ENCODE assay signal across 13 cellular contexts in the genomic region with DNA sequence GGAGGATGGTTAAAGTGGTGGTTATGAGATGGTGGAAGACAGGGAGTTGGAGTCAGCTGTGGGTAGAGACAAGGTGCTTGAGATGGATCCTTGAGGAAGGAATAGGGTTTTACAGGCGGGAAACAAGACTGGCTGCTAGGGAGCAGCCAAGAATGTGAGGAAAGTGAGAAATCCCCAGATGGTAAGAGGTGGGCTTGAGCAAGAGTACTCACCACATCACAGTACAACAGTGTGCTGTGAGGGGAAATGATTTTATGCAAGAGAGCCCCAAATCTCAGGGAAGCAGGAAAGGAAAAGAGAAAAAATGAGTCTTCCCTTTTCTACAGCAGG. TPM values are rescaled to one million over a fixed set of nuclear protein-coding genes. Genes with fewer than 3 reads are reported as not detected.
A peak's percentile ranks its signal among the peaks of the same experiment; 100 is the strongest.
DNase-seq lines count a peak whose midpoint lies in the region; ATAC-seq and TF ChIP-seq lines count a peak whose summit lies in the region.
"Had no signal": no experiment of that assay in that cellular context is flagged by ENCODE, and none has a peak within 500 bp of the region (broad histone marks: within the 10 kb centered on the region; RNA-seq: fewer than 3 reads in every experiment).

No MANE protein-coding gene starts in this region.

- WGBS in heart left ventricle, 4 donors: 67 to 84% (median 75%) methylated on average over 1 of the region's 1 CpG

- intact Hi-C loops in heart left ventricle (cut with DNase I) (loop anchor here in 1 of 10 donors (5.0 kb wide), 1 partner anchor 63 kb away; a partner anchor contains a TSS), left cardiac atrium (cut with DNase I) (no loop called here)

- peaks cover 4 to 81% (median 62%) of the 10 kb centered on the region in 12 donors for H3K4me1 ChIP-seq in heart left ventricle
- peaks cover 3% of the 10 kb centered on the region for H3K4me1 ChIP-seq in BE2C

- no peak for TF ChIP-seq CTCF in heart left ventricle (IDR thresholded peaks at IDR 0.05)
- TF ChIP-seq CTCF in type B pancreatic cell (conservative IDR thresholded peaks at IDR 0.05): no peak
- TF ChIP-seq CTCF in BE2C (IDR thresholded peaks at IDR 0.05; ENCODE audit: low read depth, low read length): no peak

- no peak for ATAC-seq in heart left ventricle
- no peak for ATAC-seq in left cardiac atrium
- ATAC-seq in activated naive CD8-positive, alpha-beta T cell treated with anti-CD3 and anti-CD28 coated beads, Interleukin-2, amount 10 ng/mL, durations not matched to agents 7 days and 5 days (ENCODE audit: low read depth): no peak
- no peak for ATAC-seq in GM21528 (IDR thresholded peaks at IDR 0.05; ENCODE audit: low FRiP score, unreplicated experiment)
- ATAC-seq in HG02852 (IDR thresholded peaks at IDR 0.05; ENCODE audit: unreplicated experiment): no peak

- H3K36me3 ChIP-seq in heart left ventricle (peaks cover 0 to 51% (median 32%) of the 10 kb centered on the region in 9 donors), BE2C (peaks cover 37% of the 10 kb centered on the region)

- peak overlapping the region; percentile 35 for H3K4me3 Mint-ChIP-seq in activated naive CD8-positive, alpha-beta T cell treated with anti-CD3 and anti-CD28 coated beads, Interleukin-2, amount 10 ng/mL, durations not matched to agents 7 days and 5 days
- peak overlapping the region; percentile 46 for H3K4me3 Mint-ChIP-seq in type B pancreatic cell

- POLR2A ChIA-PET in activated naive CD8-positive, alpha-beta T cell treated with anti-CD3 and anti-CD28 coated beads, Interleukin-2, amount 10 ng/mL, durations not matched to agents 7 days and 5 days (lab: Charles Lee): interaction anchor here (0.7 to 21.6 kb wide), 3 partner anchors 9 to 66 kb away, joined by 3 to 1055 read pairs (median 16); a partner anchor contains a TSS

- H3K36me3 Mint-ChIP-seq in activated naive CD8-positive, alpha-beta T cell treated with anti-CD3 and anti-CD28 coated beads, Interleukin-2, amount 10 ng/mL, durations not matched to agents 7 days and 5 days: peaks cover 18% of the 10 kb centered on the region
- H3K36me3 Mint-ChIP-seq in type B pancreatic cell: peaks cover 45% of the 10 kb centered on the region

- H3K9me3 ChIP-seq in heart left ventricle (no peaks in the 10 kb centered on the region), BE2C (no peaks in the 10 kb centered on the region)

- peaks cover 51% of the 10 kb centered on the region for H3K4me1 Mint-ChIP-seq in activated naive CD8-positive, alpha-beta T cell treated with anti-CD3 and anti-CD28 coated beads, Interleukin-2, amount 10 ng/mL, durations not matched to agents 7 days and 5 days
- H3K4me1 Mint-ChIP-seq in type B pancreatic cell (ENCODE audit: unreplicated experiment): peaks cover 32% of the 10 kb centered on the region

- peak overlapping the region in 11 of 12 donors; percentile 27 to 96 (median 69) for H3K27ac ChIP-seq in heart left ventricle

- DNase-seq in heart left ventricle: no peak
- no peak for DNase-seq in left cardiac atrium
- DNase-seq in activated naive CD8-positive, alpha-beta T cell treated with anti-CD3 and anti-CD28 coated beads, Interleukin-2, amount 10 ng/mL, durations not matched to agents 7 days and 5 days: no peak
- peak; percentile 41 for DNase-seq in iris pigment epithelial cell (ENCODE audit: low read depth)
- no peak for DNase-seq in type B pancreatic cell (ENCODE audit: extremely low spot score, unreplicated experiment)
- DNase-seq in BE2C: no peak
- DNase-seq: activated CD8-positive, alpha-beta memory T cell treated with anti-CD3 and anti-CD28 coated beads, Interleukin-2, amount 50 U/mL, for 48 hours; AML-193; NCI-H1092; stimulated activated CD4-positive, alpha-beta T cell treated with anti-CD3 and anti-CD28 coated beads, Interleukin-4, amount 100 ng/mL, for 1 hour had no signal

- H3K9me3 Mint-ChIP-seq in activated naive CD8-positive, alpha-beta T cell treated with anti-CD3 and anti-CD28 coated beads, Interleukin-2, amount 10 ng/mL, durations not matched to agents 7 days and 5 days: no peaks in the 10 kb centered on the region
- no peaks in the 10 kb centered on the region for H3K9me3 Mint-ChIP-seq in type B pancreatic cell

- TF ChIP-seq POLR2A in heart left ventricle (IDR thresholded peaks at IDR 0.05): no peak

- no peaks in the 10 kb centered on the region for H3K27me3 ChIP-seq in heart left ventricle
- no peaks in the 10 kb centered on the region for H3K27me3 ChIP-seq in BE2C

- peak overlapping the region; percentile 99 for H3K27ac Mint-ChIP-seq in activated naive CD8-positive, alpha-beta T cell treated with anti-CD3 and anti-CD28 coated beads, Interleukin-2, amount 10 ng/mL, durations not matched to agents 7 days and 5 days
- peak overlapping the region; percentile 80 for H3K27ac Mint-ChIP-seq in type B pancreatic cell

- H3K27me3 Mint-ChIP-seq in activated naive CD8-positive, alpha-beta T cell treated with anti-CD3 and anti-CD28 coated beads, Interleukin-2, amount 10 ng/mL, durations not matched to agents 7 days and 5 days: no peaks in the 10 kb centered on the region
- H3K27me3 Mint-ChIP-seq in type B pancreatic cell: no peaks in the 10 kb centered on the region

- H3K4me3 ChIP-seq in heart left ventricle (no peak overlapping the region), BE2C (ENCODE audit: low read depth, low read length) (no peak overlapping the region)

RNA-seq across cellular contexts. Expression of a gene that starts 7.4 kb away (rescaled TPM):
- total RNA-seq in heart left ventricle: 10 to 100 TPM; 38.4 to 82.9 (median 67.2) TPM
- 10 to 100 TPM; 61.3 to 65.6 TPM for polyA plus RNA-seq in heart left ventricle
- 10 to 100 TPM; 75.3 to 83.1 TPM for total RNA-seq in left cardiac atrium
- 10 to 100 TPM; 31.0 to 31.3 TPM for total RNA-seq in activated naive CD8-positive, alpha-beta T cell treated with anti-CD3 and anti-CD28 coated beads, Interleukin-2, amount 10 ng/mL, durations not matched to agents 7 days and 5 days
- total RNA-seq in type B pancreatic cell (ENCODE audit: low replicate concordance): 131 and 139 TPM in 2 replicates
- polyA plus RNA-seq in BE2C (2012; ENCODE audit: insufficient read depth, insufficient read length, low read depth): 276 TPM

RNA-seq across cellular contexts. Expression of a gene that starts 8.4 kb away (rescaled TPM):
- total RNA-seq in heart left ventricle: not detected
- not detected for polyA plus RNA-seq in heart left ventricle
- not detected for total RNA-seq in left cardiac atrium
- not detected for total RNA-seq in activated naive CD8-positive, alpha-beta T cell treated with anti-CD3 and anti-CD28 coated beads, Interleukin-2, amount 10 ng/mL, durations not matched to agents 7 days and 5 days
- not detected in 2 replicates for total RNA-seq in type B pancreatic cell (ENCODE audit: low replicate concordance)
- polyA plus RNA-seq in BE2C (2012; ENCODE audit: insufficient read depth, insufficient read length, low read depth): not detected
- total RNA-seq: ureter had no signal

RNA-seq across cellular contexts. Expression of a gene that starts 8.6 kb away (rescaled TPM):
- total RNA-seq in heart left ventricle: 100 to 1,000 TPM; 108 to 394 (median 167) TPM
- 100 to 1,000 TPM; 258 to 460 TPM for polyA plus RNA-seq in heart left ventricle
- 100 to 1,000 TPM; 249 to 282 TPM for total RNA-seq in left cardiac atrium
- total RNA-seq in activated naive CD8-positive, alpha-beta T cell treated with anti-CD3 and anti-CD28 coated beads, Interleukin-2, amount 10 ng/mL, durations not matched to agents 7 days and 5 days: 100 to 1,000 TPM; 210 to 217 TPM
- total RNA-seq in type B pancreatic cell (ENCODE audit: low replicate concordance): 220 and 275 TPM in 2 replicates
- polyA plus RNA-seq in BE2C (2012; ENCODE audit: insufficient read depth, insufficient read length, low read depth): 616 TPM

RNA-seq across cellular contexts. Expression of a gene that starts 16.0 kb away (rescaled TPM):
- total RNA-seq in heart left ventricle: 10 to 100 TPM in 2 of 9 donors, 1 to 10 TPM in 7; 3.5 to 63.2 (median 5.9) TPM
- 1 to 10 TPM; 6.6 to 6.7 TPM for polyA plus RNA-seq in heart left ventricle
- 10 to 100 TPM; 13.0 to 18.9 TPM for total RNA-seq in left cardiac atrium
- 100 to 1,000 TPM; 349 to 370 TPM for total RNA-seq in activated naive CD8-positive, alpha-beta T cell treated with anti-CD3 and anti-CD28 coated beads, Interleukin-2, amount 10 ng/mL, durations not matched to agents 7 days and 5 days
- 15.6 and 61.0 TPM in 2 replicates for total RNA-seq in type B pancreatic cell (ENCODE audit: low replicate concordance)
- polyA plus RNA-seq in BE2C (2012; ENCODE audit: insufficient read depth, insufficient read length, low read depth): not detected

RNA-seq across cellular contexts. Expression of a gene that starts 20.8 kb away (rescaled TPM):
- total RNA-seq in heart left ventricle (10 to 100 TPM in 6 of 9 donors, 1 to 10 TPM in 3; 4.6 to 30.9 (median 11.6) TPM), left cardiac atrium (10 to 100 TPM; 12.8 to 24.9 TPM), type B pancreatic cell (ENCODE audit: low replicate concordance) (32.2 and 33.1 TPM in 2 replicates)
- polyA plus RNA-seq in heart left ventricle: 10 to 100 TPM; 10.4 to 22.1 TPM
- total RNA-seq in activated naive CD8-positive, alpha-beta T cell treated with anti-CD3 and anti-CD28 coated beads, Interleukin-2, amount 10 ng/mL, durations not matched to agents 7 days and 5 days: 100 to 1,000 TPM; 231 to 242 TPM
- polyA plus RNA-seq in BE2C (2012; ENCODE audit: insufficient read depth, insufficient read length, low read depth): 443 TPM
